In the genomic region with DNA sequence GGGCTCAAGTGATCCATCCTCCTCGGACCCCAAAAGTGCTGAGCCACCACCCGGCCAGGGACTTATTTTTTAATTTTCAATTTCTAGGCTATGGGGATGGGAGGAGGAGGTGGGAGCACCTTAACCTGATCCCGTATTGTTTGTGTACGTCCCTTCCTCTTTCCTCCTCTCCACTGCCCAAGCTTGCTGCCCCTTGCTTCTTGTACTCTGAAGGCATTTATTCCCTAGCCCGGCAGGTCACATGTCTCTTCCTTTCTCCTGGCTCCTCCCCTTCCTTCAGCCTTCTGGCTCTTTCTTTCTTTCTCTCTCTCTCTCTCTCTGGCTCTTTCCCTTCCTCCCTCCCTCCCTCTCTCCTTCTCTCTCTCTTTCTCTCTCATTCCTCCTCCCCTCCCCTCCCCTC, we compare ENCODE assay signal across 1 cellular context.
TF ChIP-seq lines count a peak whose summit lies in the region.

No MANE protein-coding gene starts in this region.

TF ChIP-seq in HCT116, 20 proteins besides CTCF, POLR2A, EP300 and RAD21 (continued from another document):
- no peak for TF ChIP-seq ZBTB33 (IDR thresholded peaks at IDR 0.05; ENCODE audit: extremely low read depth, insufficient replicate concordance, low read length)
- TF ChIP-seq CBX3 (IDR thresholded peaks at IDR 0.05; ENCODE audit: low read depth) = no peak
- no peak for TF ChIP-seq EZH2phosphoT487 (IDR thresholded peaks at IDR 0.05; ENCODE audit: borderline replicate concordance)
- TF ChIP-seq EGR1 (IDR thresholded peaks at IDR 0.05; ENCODE audit: low read depth) = no peak
- no peak for TF ChIP-seq SP1 (IDR thresholded peaks at IDR 0.05; ENCODE audit: low read depth)
- no peak for TF ChIP-seq CEBPB (IDR thresholded peaks at IDR 0.05; ENCODE audit: low read depth)
- TF ChIP-seq ELF1 (IDR thresholded peaks at IDR 0.05; ENCODE audit: borderline replicate concordance, low read depth) = no peak
- no peak for TF ChIP-seq ZNF274 (IDR thresholded peaks at IDR 0.05; ENCODE audit: low read depth, low read length)
- no peak for TF ChIP-seq POLR2AphosphoS5 (IDR thresholded peaks at IDR 0.05; ENCODE audit: low read depth, low read length)
- no peak for TF ChIP-seq EZH2 (IDR thresholded peaks at IDR 0.05)
- TF ChIP-seq ATF3 (IDR thresholded peaks at IDR 0.05) = no peak
- TF ChIP-seq YY1 (IDR thresholded peaks at IDR 0.05; ENCODE audit: extremely low read depth, insufficient replicate concordance, low read depth, low read length) = no peak
- TF ChIP-seq, protein P1, sequence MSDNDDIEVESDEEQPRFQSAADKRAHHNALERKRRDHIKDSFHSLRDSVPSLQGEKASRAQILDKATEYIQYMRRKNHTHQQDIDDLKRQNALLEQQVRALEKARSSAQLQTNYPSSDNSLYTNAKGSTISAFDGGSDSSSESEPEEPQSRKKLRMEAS (IDR thresholded peaks at IDR 0.05) = no peak
